In the genomic region with DNA sequence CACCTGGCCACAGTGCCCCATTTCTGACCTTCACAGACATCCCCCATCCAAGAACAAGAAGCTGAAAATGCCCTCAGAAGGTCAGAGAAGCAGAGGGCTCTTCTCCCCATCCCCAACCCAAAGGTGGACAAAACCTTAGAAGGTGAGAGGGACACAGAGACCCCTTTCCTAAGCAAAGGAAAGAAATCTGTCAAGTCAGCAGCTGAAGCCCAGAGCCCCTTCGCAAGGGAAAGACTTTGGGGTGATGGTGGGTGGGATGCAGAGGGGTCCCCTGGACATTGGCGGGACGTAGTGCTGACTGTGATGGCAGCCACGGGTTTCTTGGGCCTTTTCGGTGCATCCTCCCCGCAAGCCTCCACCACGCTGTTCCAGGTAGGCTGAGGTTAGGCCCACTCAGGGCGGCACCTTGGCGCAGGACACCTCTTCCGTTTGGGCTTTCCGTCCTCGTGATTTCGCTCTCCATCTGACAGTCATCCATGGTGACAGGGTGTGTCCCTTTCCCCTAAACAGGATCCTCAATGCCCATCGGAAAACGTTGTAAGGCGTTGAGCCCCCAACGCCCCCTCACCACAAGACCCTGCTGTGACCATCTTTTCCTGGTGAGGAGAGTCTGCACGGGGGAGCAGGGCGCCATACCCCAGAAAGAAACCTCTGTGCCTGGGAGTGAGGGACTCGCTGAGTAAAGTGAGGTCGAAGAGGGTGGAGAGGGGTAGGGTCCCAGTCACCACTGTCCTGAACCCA, we compare ENCODE assay signal across 8 cellular contexts. TPM values are rescaled to one million over a fixed set of nuclear protein-coding genes. Genes with fewer than 3 reads are reported as not detected.
DNase-seq lines count a peak whose midpoint lies in the region; ATAC-seq, FAIRE-seq and TF ChIP-seq lines count a peak whose summit lies in the region.

No MANE protein-coding gene starts in this region.

- H3K36me3 ChIP-seq in astrocyte (ENCODE audit: insufficient read depth, low read length) = no peaks in the 10 kb centered on the region
- no peaks in the 10 kb centered on the region for H3K36me3 ChIP-seq in lower lobe of right lung
- H3K36me3 ChIP-seq in uterus = no peaks in the 10 kb centered on the region
- no peaks in the 10 kb centered on the region for H3K36me3 ChIP-seq in testis (ENCODE audit: low read depth, missing control alignments)

- H3K27me3 ChIP-seq in astrocyte (ENCODE audit: insufficient read depth, low read length) (no peaks in the 10 kb centered on the region), lower lobe of right lung (ENCODE audit: low read depth) (no peaks in the 10 kb centered on the region), uterus (no peaks in the 10 kb centered on the region), testis (no peaks in the 10 kb centered on the region)

- DNase-seq in activated naive CD4-positive, alpha-beta T cell treated with anti-CD3 and anti-CD28 coated beads, Interleukin-2, amount 50 U/mL, for 16 hours = no peak
- DNase-seq in astrocyte (ENCODE audit: low read depth) (no peak), lower lobe of right lung (peak; percentile 63), uterus (peak; percentile 50 to 51), SHP77 (lab: John Stamatoyannopoulos, UW) (no peak), testis (no peak)
- DNase-seq in activated effector memory CD4-positive, alpha-beta T cell treated with Interleukin-2 at 50 U/mL for 16 hours = no peak

- H3K27ac ChIP-seq in astrocyte (ENCODE audit: low read depth, low read length) (no peak overlapping the region), lower lobe of right lung (peak overlapping the region; percentile 70), uterus (peak overlapping the region; percentile 67 to 70), testis (no peak overlapping the region)

- no peak for TF ChIP-seq CTCF in astrocyte (IDR thresholded peaks at IDR 0.05; ENCODE audit: insufficient read depth, low read depth, low read length)
- TF ChIP-seq CTCF in lower lobe of right lung (IDR thresholded peaks at IDR 0.05) = no peak
- TF ChIP-seq CTCF in uterus (IDR thresholded peaks at IDR 0.05) = no peak
- TF ChIP-seq CTCF in testis (IDR thresholded peaks at IDR 0.05) = no peak

- H3K9ac ChIP-seq in astrocyte (ENCODE audit: low read length) = peak overlapping the region; percentile 71

- H3K9me3 Mint-ChIP-seq in activated naive CD4-positive, alpha-beta T cell treated with anti-CD3 and anti-CD28 coated beads, Interleukin-2, amount 50 U/mL, for 24 hours = no peaks in the 10 kb centered on the region
- H3K9me3 Mint-ChIP-seq in astrocyte (ENCODE audit: unreplicated experiment) = no peaks in the 10 kb centered on the region

- intact Hi-C loops in lower lobe of right lung (cut with DNase I) (no loop called here), uterus (cut with DNase I; ENCODE audit: low total_unique reads) (no loop called here), testis (cut with DNase I; ENCODE audit: low total_unique reads) (no loop called here)

- peak overlapping the region; percentile 68 for H3K4me3 Mint-ChIP-seq in activated naive CD4-positive, alpha-beta T cell treated with anti-CD3 and anti-CD28 coated beads, Interleukin-2, amount 50 U/mL, for 24 hours
- peak overlapping the region; percentile 4 for H3K4me3 Mint-ChIP-seq in astrocyte (ENCODE audit: unreplicated experiment)

- H3K27ac Mint-ChIP-seq in activated naive CD4-positive, alpha-beta T cell treated with anti-CD3 and anti-CD28 coated beads, Interleukin-2, amount 50 U/mL, for 24 hours = peak overlapping the region; percentile 80
- H3K27ac Mint-ChIP-seq in astrocyte (ENCODE audit: unreplicated experiment) = no peak overlapping the region

- H3K4me1 ChIP-seq in astrocyte (ENCODE audit: insufficient read depth, low read length) = peaks cover 9% of the 10 kb centered on the region
- peaks cover 7% of the 10 kb centered on the region for H3K4me1 ChIP-seq in lower lobe of right lung
- peaks cover 0 to 5% of the 10 kb centered on the region in 2 donors for H3K4me1 ChIP-seq in uterus
- H3K4me1 ChIP-seq in testis = peaks cover 9% of the 10 kb centered on the region

- WGBS in testis, 2 donors = 56 to 65% methylated on average over 12 to 21 of the region's 21 CpGs

- H3K4me2 ChIP-seq in astrocyte (ENCODE audit: low read length) = peak overlapping the region; percentile 92

- FAIRE-seq in astrocyte (lab: Jason Lieb, UNC) = no peak

- H3K9me3 ChIP-seq in astrocyte (ENCODE audit: insufficient read depth, low read depth, low read length) (no peaks in the 10 kb centered on the region), lower lobe of right lung (no peaks in the 10 kb centered on the region), uterus (no peaks in the 10 kb centered on the region), testis (no peaks in the 10 kb centered on the region)

- no peak for TF ChIP-seq POLR2A in uterus (IDR thresholded peaks at IDR 0.05)
- no peak for TF ChIP-seq POLR2A in testis (IDR thresholded peaks at IDR 0.05)

- H2AFZ ChIP-seq in astrocyte (ENCODE audit: low read depth, low read length) = peak overlapping the region; percentile 81

- no peaks in the 10 kb centered on the region for H3K27me3 Mint-ChIP-seq in activated naive CD4-positive, alpha-beta T cell treated with anti-CD3 and anti-CD28 coated beads, Interleukin-2, amount 50 U/mL, for 24 hours
- peaks cover 9% of the 10 kb centered on the region for H3K27me3 Mint-ChIP-seq in astrocyte (ENCODE audit: low read depth, unreplicated experiment)

- H3K4me1 Mint-ChIP-seq in activated naive CD4-positive, alpha-beta T cell treated with anti-CD3 and anti-CD28 coated beads, Interleukin-2, amount 50 U/mL, for 24 hours = peaks cover 28% of the 10 kb centered on the region
- H3K4me1 Mint-ChIP-seq in astrocyte (ENCODE audit: low read depth, unreplicated experiment) = peaks cover 2% of the 10 kb centered on the region

- no peaks in the 10 kb centered on the region for H4K20me1 ChIP-seq in astrocyte (ENCODE audit: insufficient read depth, low read length)

- no peaks in the 10 kb centered on the region for H3K79me2 ChIP-seq in astrocyte (ENCODE audit: insufficient read depth, low read length)

- ATAC-seq in lower lobe of right lung = peak in 1 of 2 donors; percentile 0

- H3K4me3 ChIP-seq in astrocyte (ENCODE audit: insufficient read depth, low read depth, low read length) (peak overlapping the region; percentile 54), lower lobe of right lung (peak overlapping the region; percentile 53), uterus (peak overlapping the region; percentile 12 to 29), testis (peak overlapping the region in 1 of 2 donors; percentile 56)

- H3K36me3 Mint-ChIP-seq in activated naive CD4-positive, alpha-beta T cell treated with anti-CD3 and anti-CD28 coated beads, Interleukin-2, amount 50 U/mL, for 24 hours = no peaks in the 10 kb centered on the region
- H3K36me3 Mint-ChIP-seq in astrocyte (ENCODE audit: low read depth, unreplicated experiment) = no peaks in the 10 kb centered on the region

RNA-seq across cellular contexts. Expression of a gene that starts 10.7 kb away (rescaled TPM):
- total RNA-seq in astrocyte = not detected in 2 replicates
- 0.62 TPM for total RNA-seq in lower lobe of right lung
- total RNA-seq in uterus = under 1 TPM in 3 of 4 donors, not detected in 1; 0.18 to 0.35 (median 0.26) TPM
- under 1 TPM in 1 of 2 donors, not detected in 1; 0.37 TPM for total RNA-seq in testis
- polyA plus RNA-seq in testis (ENCODE audit: insufficient read depth, low read depth, low replicate concordance) = 0.34 TPM

RNA-seq across cellular contexts. Expression of a gene that starts 24.6 kb away (rescaled TPM):
- not detected in 2 replicates for total RNA-seq in astrocyte
- not detected for total RNA-seq in lower lobe of right lung
- total RNA-seq in uterus = under 1 TPM in 1 of 4 donors, not detected in 3; 0.52 TPM
- total RNA-seq in testis = under 1 TPM in 1 of 2 donors, not detected in 1; 0.47 TPM
- polyA plus RNA-seq in testis (ENCODE audit: insufficient read depth, low read depth, low replicate concordance) = 0.78 TPM

RNA-seq across cellular contexts. Expression of a gene that starts 24.7 kb away (rescaled TPM):
- total RNA-seq in astrocyte (65.3 and 70.2 TPM in 2 replicates), lower lobe of right lung (61.3 TPM), uterus (10 to 100 TPM; 15.9 to 71.5 (median 42.9) TPM), testis (10 to 100 TPM; 79.0 to 99.7 TPM)
- polyA plus RNA-seq in testis (ENCODE audit: insufficient read depth, low read depth, low replicate concordance) = 77.6 TPM

RNA-seq across cellular contexts. Expression of a gene that starts 28.5 kb away (rescaled TPM):
- total RNA-seq in astrocyte (129 and 134 TPM in 2 replicates), lower lobe of right lung (79.3 TPM), uterus (100 to 1,000 TPM in 1 of 4 donors, 10 to 100 TPM in 3; 62.0 to 158 (median 84.7) TPM), testis (100 to 1,000 TPM; 112 to 129 TPM)
- polyA plus RNA-seq in testis (ENCODE audit: insufficient read depth, low read depth, low replicate concordance) = 128 TPM

RNA-seq across cellular contexts. Expression of a gene that starts 33.7 kb away (rescaled TPM):
- 12.1 and 12.4 TPM in 2 replicates for total RNA-seq in astrocyte
- 11.1 TPM for total RNA-seq in lower lobe of right lung
- 10 to 100 TPM in 2 of 4 donors, 1 to 10 TPM in 1, under 1 TPM in 1; 0.29 to 12.6 (median 6.4) TPM for total RNA-seq in uterus
- 10 to 100 TPM; 14.2 to 21.7 TPM for total RNA-seq in testis
- 7.8 TPM for polyA plus RNA-seq in testis (ENCODE audit: insufficient read depth, low read depth, low replicate concordance)

Comparison
In these comparisons a context has a peak if more than half of its experiments do, and no peak if none do; other contexts are left out.
1. DNase-seq: peak in lower lobe of right lung (single experiment) and uterus (2 of 2); none in activated naive CD4-positive, alpha-beta T cell treated with anti-CD3 and anti-CD28 coated beads, Interleukin-2, amount 50 U/mL, for 16 hours (single experiment), astrocyte (single experiment), SHP77 (0 of 2), testis (single experiment) and activated effector memory CD4-positive, alpha-beta T cell treated with Interleukin-2 at 50 U/mL for 16 hours (single experiment).
2. H3K27ac ChIP-seq: peak in lower lobe of right lung (single experiment) and uterus (2 of 2); none in astrocyte (single experiment) and testis (0 of 2).